ENCODE assay signal across 21 cellular contexts in the genomic region with DNA sequence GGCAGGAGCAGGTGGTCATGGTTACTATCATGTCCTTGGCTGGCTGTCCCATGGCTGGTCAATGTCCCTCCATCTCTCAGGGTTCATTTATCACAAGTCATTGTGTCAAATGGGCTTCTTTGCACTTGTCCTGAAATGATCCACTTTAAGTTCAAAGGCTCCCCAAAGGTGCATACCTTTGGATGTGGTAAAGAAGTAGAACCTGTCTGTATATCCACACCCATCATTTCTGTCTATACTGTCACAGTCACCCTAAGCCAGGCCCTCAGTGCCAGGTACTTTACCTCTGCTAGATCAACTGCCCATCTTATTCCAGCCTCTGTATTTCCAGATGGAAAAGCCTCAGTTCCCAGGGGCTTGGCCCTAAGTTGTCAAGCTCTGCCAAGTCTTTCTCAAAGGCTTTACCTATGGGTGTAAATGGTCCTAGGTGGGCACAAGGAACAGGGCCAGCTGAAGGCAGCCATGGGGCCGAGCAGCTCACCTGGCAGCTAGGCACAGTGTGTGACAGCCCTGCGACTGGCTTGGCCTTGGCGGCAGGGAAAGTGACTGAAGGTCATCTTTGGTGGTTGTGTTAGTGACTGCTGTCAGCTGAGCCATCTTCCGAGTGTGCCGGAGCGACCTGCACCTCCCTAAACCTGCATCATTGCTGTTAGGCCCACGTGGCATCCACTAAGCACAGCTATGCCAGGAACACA.
"Had no signal": no experiment of that assay in that cellular context is flagged by ENCODE, and none has a peak within 500 bp of the region (broad histone marks: within the 10 kb centered on the region; RNA-seq: fewer than 3 reads in every experiment).

No MANE protein-coding gene starts in this region.

- DNase-seq: cortex of kidney; effector CD8-positive, alpha-beta T cell; esophagus squamous epithelium; foreskin fibroblast; immature natural killer cell; left colon; left ventricle myocardium superior; mucosa of descending colon; naive thymus-derived CD8-positive, alpha-beta T cell; ovary; stimulated activated CD4-positive, alpha-beta T cell treated with anti-CD3 and anti-CD28 coated beads, Interleukin-4, amount 100 ng/mL, for 1 hour; stimulated activated CD8-positive, alpha-beta memory T cell treated with anti-CD3 and anti-CD28 coated beads, Interleukin-4, amount 100 ng/mL, for 48 hours; stimulated activated naive CD8-positive, alpha-beta T cell treated with anti-CD3 and anti-CD28 coated beads, Interleukin-15, Interleukin-2, amounts not matched to agents 100 U/mL and 50 U/mL, for 24 hours; testis; upper lobe of right lung had no signal

- H3K4me3 ChIP-seq: dorsolateral prefrontal cortex, esophagus squamous epithelium, mucosa of descending colon, ovary, smooth muscle cell, testis, tibial nerve, upper lobe of right lung, vagina had no signal

- H3K9me3 ChIP-seq: esophagus squamous epithelium, mucosa of descending colon, ovary, testis, tibial nerve, upper lobe of right lung, vagina had no signal

- H3K4me1 ChIP-seq: esophagus squamous epithelium, testis, tibial nerve, upper lobe of right lung had no signal

- H3K27ac ChIP-seq: dorsolateral prefrontal cortex, esophagus squamous epithelium, ovary, testis, tibial nerve, upper lobe of right lung, vagina had no signal

- H3K4me2 ChIP-seq: smooth muscle cell had no signal

- H3K36me3 ChIP-seq: esophagus squamous epithelium, ovary, tibial nerve, upper lobe of right lung, vagina had no signal

- H3K27me3 ChIP-seq: dorsolateral prefrontal cortex, esophagus squamous epithelium, ovary, testis, tibial nerve, upper lobe of right lung, vagina had no signal

- ATAC-seq: left colon; left ventricle myocardium superior; mucosa of descending colon; naive thymus-derived CD8-positive, alpha-beta T cell; right cardiac atrium; stimulated activated effector memory CD8-positive, alpha-beta T cell treated with anti-CD3 and anti-CD28 coated beads, Interleukin-12 subunit alpha, Interleukin-12 subunit beta, amount 100 ng/mL, for 72 hours; stimulated activated naive CD8-positive, alpha-beta T cell treated with anti-CD3 and anti-CD28 coated beads, Interleukin-15, Interleukin-2, amounts not matched to agents 100 U/mL and 50 U/mL, for 24 hours; upper lobe of right lung had no signal
